ENCODE assay signal across 8 cellular contexts in genomic region chr11:66068923-66069714, GRCh38. TPM values are rescaled to one million over a fixed set of nuclear protein-coding genes. Genes with fewer than 3 reads are reported as not detected.
DNase-seq lines count a peak whose midpoint lies in the region; ATAC-seq and TF ChIP-seq lines count a peak whose summit lies in the region.

No MANE protein-coding gene starts in this region.

- no peaks in the 10 kb centered on the region for H3K9me3 Mint-ChIP-seq in CD8-positive, alpha-beta memory T cell
- H3K9me3 Mint-ChIP-seq in activated naive CD4-positive, alpha-beta T cell treated with anti-CD3 and anti-CD28 coated beads, Interleukin-2, amount 50 U/mL, for 72 hours = no peaks in the 10 kb centered on the region

- peaks cover 15 to 72% (median 30%) of the 10 kb centered on the region in 3 donors for H3K36me3 Mint-ChIP-seq in CD8-positive, alpha-beta memory T cell
- H3K36me3 Mint-ChIP-seq in activated naive CD4-positive, alpha-beta T cell treated with anti-CD3 and anti-CD28 coated beads, Interleukin-2, amount 50 U/mL, for 72 hours = peaks cover 48 to 69% of the 10 kb centered on the region in 2 donors

- H3K79me2 ChIP-seq in osteoblast (ENCODE audit: insufficient read depth, low read length) = peaks cover 50% of the 10 kb centered on the region

- ATAC-seq in GM21529 (IDR thresholded peaks at IDR 0.05; ENCODE audit: unreplicated experiment) (peak; percentile 36), HG03135 (IDR thresholded peaks at IDR 0.05; ENCODE audit: unreplicated experiment) (no peak), GM18517 (IDR thresholded peaks at IDR 0.05; ENCODE audit: unreplicated experiment) (no peak)
- peak; percentile 21 to 78 for ATAC-seq in activated naive CD4-positive, alpha-beta T cell treated with anti-CD3 and anti-CD28 coated beads, Interleukin-2, amount 50 U/mL, for 72 hours

- peaks cover 0 to 3% of the 10 kb centered on the region in 2 donors for H3K27me3 Mint-ChIP-seq in CD8-positive, alpha-beta memory T cell

- peak overlapping the region; percentile 59 for H3K27ac ChIP-seq in CD8-positive, alpha-beta memory T cell (ENCODE audit: low read depth, low read length)
- H3K27ac ChIP-seq in osteoblast (ENCODE audit: low read depth, low read length) = peak overlapping the region; percentile 95

- H3K36me3 ChIP-seq in CD8-positive, alpha-beta memory T cell (ENCODE audit: insufficient read depth, low read length) = peaks cover 40% of the 10 kb centered on the region
- peaks cover 59% of the 10 kb centered on the region for H3K36me3 ChIP-seq in osteoblast (ENCODE audit: insufficient read depth, low read length)

- H3K4me2 ChIP-seq in osteoblast (ENCODE audit: insufficient read depth, low read length) = peak overlapping the region; percentile 83

- TF ChIP-seq CTCF in osteoblast (IDR thresholded peaks at IDR 0.05; ENCODE audit: extremely low read depth, low read depth, low read length) = peak; percentile 48

- H4K20me1 ChIP-seq in osteoblast (ENCODE audit: insufficient read depth, low read length) = peaks cover 20% of the 10 kb centered on the region

- H3K4me1 Mint-ChIP-seq in CD8-positive, alpha-beta memory T cell = peaks cover 56 to 69% (median 63%) of the 10 kb centered on the region in 3 donors

- H3K9me3 ChIP-seq in CD8-positive, alpha-beta memory T cell (ENCODE audit: low read length) = no peaks in the 10 kb centered on the region
- no peaks in the 10 kb centered on the region for H3K9me3 ChIP-seq in osteoblast (ENCODE audit: low read depth, low read length)

- POLR2A ChIA-PET in CD8-positive, alpha-beta memory T cell (lab: Charles Lee) = interaction anchor here (0.6 to 4.8 kb wide), 7 partner anchors 11 to 755 kb away, joined by 3 to 43 read pairs (median 6); partner anchors contain the start of gene SF3B2

- no peaks in the 10 kb centered on the region for H3K27me3 ChIP-seq in CD8-positive, alpha-beta memory T cell (ENCODE audit: insufficient read depth, low read length, poor library complexity, severe bottlenecking)
- H3K27me3 ChIP-seq in osteoblast (ENCODE audit: insufficient read depth, low read length) = no peaks in the 10 kb centered on the region

- H2AFZ ChIP-seq in osteoblast (ENCODE audit: low read length) = peak overlapping the region; percentile 69

- peak overlapping the region; percentile 83 to 95 (median 91) for H3K4me3 Mint-ChIP-seq in CD8-positive, alpha-beta memory T cell

- CTCF ChIA-PET in CD8-positive, alpha-beta memory T cell (lab: Charles Lee) = interaction anchor here (0.8 to 8.1 kb wide), 21 partner anchors 9 to 210 kb away, joined by 3 to 103 read pairs (median 5); partner anchors contain the start of gene SF3B2

- peak overlapping the region; percentile 44 for H3K4me3 ChIP-seq in CD8-positive, alpha-beta memory T cell (ENCODE audit: low read length)
- peak overlapping the region; percentile 83 for H3K4me3 ChIP-seq in osteoblast (ENCODE audit: insufficient read depth, low read length)

- peak in 2 of 5 donors; percentile 13 to 41 for DNase-seq in CD8-positive, alpha-beta memory T cell
- DNase-seq in NCI-H226 (peak; percentile 78), glomerular visceral epithelial cell (ENCODE audit: extremely low spot score) (peak; percentile 53), osteoblast (ENCODE audit: insufficient read length, low spot score, missing footprints) (peak; percentile 95)
- DNase-seq in activated naive CD4-positive, alpha-beta T cell treated with anti-CD3 and anti-CD28 coated beads, Interleukin-2, amount 50 U/mL, for 72 hours (ENCODE audit: low spot score in 2 of 2) = peak in 1 of 2 donors; percentile 42

- H3K27ac Mint-ChIP-seq in CD8-positive, alpha-beta memory T cell = peak overlapping the region; percentile 89 to 99 (median 96)
- peak overlapping the region; percentile 76 to 92 for H3K27ac Mint-ChIP-seq in activated naive CD4-positive, alpha-beta T cell treated with anti-CD3 and anti-CD28 coated beads, Interleukin-2, amount 50 U/mL, for 72 hours

- peaks cover 30% of the 10 kb centered on the region for H3K4me1 ChIP-seq in CD8-positive, alpha-beta memory T cell (ENCODE audit: insufficient read depth, low read length)
- H3K4me1 ChIP-seq in osteoblast (ENCODE audit: insufficient read depth, low read length) = peaks cover 21% of the 10 kb centered on the region

RNA-seq across cellular contexts. Expression of gene PACS1, which starts 1.0 kb away (rescaled TPM):
- total RNA-seq in CD8-positive, alpha-beta memory T cell = 10 to 100 TPM; 73.3 to 77.4 TPM
- 86.1 TPM for polyA plus RNA-seq in CD8-positive, alpha-beta memory T cell
- total RNA-seq in activated naive CD4-positive, alpha-beta T cell treated with anti-CD3 and anti-CD28 coated beads, Interleukin-2, amount 50 U/mL, for 72 hours = 100 to 1,000 TPM; 124 TPM
- 38.0 and 39.8 TPM in 2 replicates for total RNA-seq in osteoblast

RNA-seq across cellular contexts. Expression of gene SF3B2, which starts 17.0 kb away (rescaled TPM):
- total RNA-seq in CD8-positive, alpha-beta memory T cell = 100 to 1,000 TPM; 261 to 274 TPM
- polyA plus RNA-seq in CD8-positive, alpha-beta memory T cell = 134 TPM
- total RNA-seq in activated naive CD4-positive, alpha-beta T cell treated with anti-CD3 and anti-CD28 coated beads, Interleukin-2, amount 50 U/mL, for 72 hours = 100 to 1,000 TPM; 236 to 246 TPM
- 131 and 164 TPM in 2 replicates for total RNA-seq in osteoblast

RNA-seq across cellular contexts. Expression of gene GAL3ST3, which starts 20.2 kb away (rescaled TPM):
- not detected for total RNA-seq in CD8-positive, alpha-beta memory T cell
- not detected for polyA plus RNA-seq in CD8-positive, alpha-beta memory T cell
- total RNA-seq in activated naive CD4-positive, alpha-beta T cell treated with anti-CD3 and anti-CD28 coated beads, Interleukin-2, amount 50 U/mL, for 72 hours = 1 to 10 TPM in 1 of 2 donors, under 1 TPM in 1; 0.14 to 1.1 TPM
- not detected in 2 replicates for total RNA-seq in osteoblast

RNA-seq across cellular contexts. Expression of gene CATSPER1, which starts 42.8 kb away (rescaled TPM):
- total RNA-seq in CD8-positive, alpha-beta memory T cell = not detected
- not detected for polyA plus RNA-seq in CD8-positive, alpha-beta memory T cell
- under 1 TPM in 1 of 2 donors, not detected in 1; 0.80 TPM for total RNA-seq in activated naive CD4-positive, alpha-beta T cell treated with anti-CD3 and anti-CD28 coated beads, Interleukin-2, amount 50 U/mL, for 72 hours
- not detected in 2 replicates for total RNA-seq in osteoblast

RNA-seq across cellular contexts. Expression of gene CST6, which starts 57.3 kb away (rescaled TPM):
- total RNA-seq in CD8-positive, alpha-beta memory T cell = not detected
- polyA plus RNA-seq in CD8-positive, alpha-beta memory T cell = not detected
- under 1 TPM in 1 of 2 donors, not detected in 1; 0.43 TPM for total RNA-seq in activated naive CD4-positive, alpha-beta T cell treated with anti-CD3 and anti-CD28 coated beads, Interleukin-2, amount 50 U/mL, for 72 hours
- total RNA-seq in osteoblast = 1.8 and 2.9 TPM in 2 replicates

Comparison
In these comparisons a context has a peak if more than half of its experiments do, and no peak if none do; other contexts are left out.
1. ATAC-seq: peak in GM21529 (single experiment) and activated naive CD4-positive, alpha-beta T cell treated with anti-CD3 and anti-CD28 coated beads, Interleukin-2, amount 50 U/mL, for 72 hours (2 of 2); none in HG03135 (single experiment) and GM18517 (single experiment).